Comparison of ENCODE assay signal across 7 cellular contexts in the genomic region with DNA sequence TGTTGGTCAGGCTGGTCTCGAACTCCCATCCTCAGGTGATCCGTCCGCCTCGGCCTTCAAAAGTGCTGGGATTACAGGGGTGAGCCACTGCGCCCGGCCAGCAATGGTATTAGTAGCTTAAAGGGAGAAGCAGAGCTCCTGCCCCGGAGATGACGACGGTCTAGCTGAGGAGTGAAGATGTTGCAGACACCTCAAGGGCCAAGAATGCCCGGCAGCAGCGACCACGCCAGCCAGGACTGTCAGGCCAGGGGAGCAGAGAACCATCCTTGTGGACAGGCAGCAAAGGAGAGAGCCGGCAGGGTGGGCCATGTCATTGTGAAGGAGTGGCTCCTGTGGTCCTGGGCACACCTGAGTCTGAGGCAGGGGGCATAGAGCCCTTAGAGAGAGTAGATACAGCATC.
"Had no signal": no experiment of that assay in that cellular context is flagged by ENCODE, and none has a peak within 500 bp of the region (broad histone marks: within the 10 kb centered on the region; RNA-seq: fewer than 3 reads in every experiment).

No MANE protein-coding gene starts in this region.

- DNase-seq: H9, HCEC 1CT, KBM-7 had no signal

- H3K4me3 Mint-ChIP-seq: GM23338, H9, IgD-negative memory B cell had no signal

- H3K27ac ChIP-seq: HL-60 had no signal

- H3K4me3 ChIP-seq: GM23338 had no signal

- ATAC-seq: GM23338, HepG2 had no signal

- H3K36me3 Mint-ChIP-seq: IgD-negative memory B cell had no signal

- H3K27ac Mint-ChIP-seq: GM23338, H9, IgD-negative memory B cell had no signal
